In genomic region chr10:13376771-13377170, GRCh38 we compare ENCODE assay signal across 18 cellular contexts. TPM values are rescaled to one million over a fixed set of nuclear protein-coding genes. Genes with fewer than 3 reads are reported as not detected.
DNase-seq lines count a peak whose midpoint lies in the region; ATAC-seq and TF ChIP-seq lines count a peak whose summit lies in the region.
"Had no signal": no experiment of that assay in that cellular context is flagged by ENCODE, and none has a peak within 500 bp of the region (broad histone marks: within the 10 kb centered on the region; RNA-seq: fewer than 3 reads in every experiment).

No MANE protein-coding gene starts in this region.

- no peaks in the 10 kb centered on the region for H3K9me2 ChIP-seq in hepatocyte (replicated peaks; ENCODE audit: insufficient read depth)

- no peak overlapping the region for H4K5ac ChIP-seq in IMR-90 (ENCODE audit: low read depth, low read length)

- intact Hi-C loops in IMR-90 (cut with micrococcal nuclease) = no loop called here

- H2AK5ac ChIP-seq in IMR-90 (ENCODE audit: low read depth, low read length) (no peak overlapping the region), trophoblast cell (ENCODE audit: low read length) (no peak overlapping the region)

- no peak overlapping the region for H3K14ac ChIP-seq in IMR-90 (replicated peaks; ENCODE audit: low read depth, low read length)
- H3K14ac ChIP-seq in trophoblast cell (ENCODE audit: low read length) = no peak overlapping the region

- H3K4me2 ChIP-seq in IMR-90 (ENCODE audit: low read depth, low read length) (no peak overlapping the region), hepatocyte (peak overlapping the region; percentile 25), trophoblast cell (ENCODE audit: low read length) (no peak overlapping the region)

- H4K8ac ChIP-seq in IMR-90 (ENCODE audit: low read depth in 2 of 2, low read length in 2 of 2) (no peak overlapping the region), trophoblast cell (ENCODE audit: low read depth, low read length) (no peak overlapping the region)

- H3K79me2 ChIP-seq in hepatocyte = no peaks in the 10 kb centered on the region
- no peaks in the 10 kb centered on the region for H3K79me2 ChIP-seq in trophoblast cell (ENCODE audit: control insufficient read depth, insufficient read depth, low read length, poor library complexity)

- H3K56ac ChIP-seq in IMR-90 (ENCODE audit: extremely low read depth, insufficient read depth, low read length) = no peak overlapping the region

- H4K91ac ChIP-seq in IMR-90 (ENCODE audit: insufficient read depth, low read depth, low read length) = no peak overlapping the region
- H4K91ac ChIP-seq in trophoblast cell (ENCODE audit: low read depth, low read length) = no peak overlapping the region

- in situ Hi-C loops in IMR-90 (cut with MboI; ENCODE audit: low sequenced_read_pairs) = loop anchor here (10.0 kb wide), 2 partner anchors 158 to 398 kb away; no protein-coding TSS in a partner anchor

- no peaks in the 10 kb centered on the region for H3K9me1 ChIP-seq in IMR-90 (ENCODE audit: insufficient read depth, low read length)

- BruUV-seq in IMR-90 (replicated peaks; lab: Mats Ljungman, UMichigan) = no TSS peak

- H2BK120ac ChIP-seq in IMR-90 (ENCODE audit: low read depth, low read length) (no peak overlapping the region), trophoblast cell (ENCODE audit: insufficient read depth, low read length, poor library complexity) (no peak overlapping the region)

- WGBS in IMR-90 (ENCODE audit: extremely low coverage in 2 of 2, insufficient read length in 1 of 2), 2 experiments = 92% methylated on average over 2 of the region's 6 CpGs; no CpG with 5 or more reads in 1 of the 2 experiments
- 46% methylated on average over 6 of the region's 6 CpGs for WGBS in hepatocyte (ENCODE audit: low lambda C conversion rate, missing lambda C conversion rate)
- WGBS in trophoblast cell (ENCODE audit: extremely low coverage, insufficient coverage, insufficient read length) = no CpG with 5 or more reads among the region's 6 CpGs

- H3K4ac ChIP-seq in IMR-90 (ENCODE audit: low read depth, low read length) = no peak overlapping the region
- H3K4ac ChIP-seq in trophoblast cell (ENCODE audit: low read depth, low read length) = no peak overlapping the region

- H3K9ac ChIP-seq in IMR-90 (ENCODE audit: low read depth, low read length) = no peak overlapping the region
- H3K9ac ChIP-seq in trophoblast cell (ENCODE audit: low read length) = no peak overlapping the region

- no peak for TF ChIP-seq RAD21 in IMR-90 (IDR thresholded peaks at IDR 0.05; ENCODE audit: low read length)

- CTCF ChIA-PET in IMR-90 (lab: Yijun Ruan, JAX) = no interaction called here

- no peak overlapping the region for H2AK9ac ChIP-seq in IMR-90 (replicated peaks; ENCODE audit: low read depth, low read length, poor library complexity)

- H2BK15ac ChIP-seq in IMR-90 (ENCODE audit: low read depth, low read length) = no peak overlapping the region

- no peak overlapping the region for H2BK20ac ChIP-seq in IMR-90 (ENCODE audit: low read depth, low read length)

- POLR2A ChIA-PET in IMR-90 (lab: Charles Lee; ENCODE audit: unreplicated experiment) = no interaction called here

- no peaks in the 10 kb centered on the region for H3K9me3 ChIP-seq in IMR-90 (ENCODE audit: control insufficient read depth, insufficient read depth, low read length)
- H3K9me3 ChIP-seq in hepatocyte (ENCODE audit: low read depth) = no peaks in the 10 kb centered on the region
- no peaks in the 10 kb centered on the region for H3K9me3 ChIP-seq in trophoblast cell (ENCODE audit: insufficient read depth, low read depth, low read length)

- no peak overlapping the region for H4K12ac ChIP-seq in trophoblast cell (ENCODE audit: low read depth, low read length)

- H3K23ac ChIP-seq in IMR-90 (ENCODE audit: low read depth, low read length) (no peak overlapping the region), trophoblast cell (ENCODE audit: low read length) (no peak overlapping the region)

- H3K4me1 ChIP-seq in IMR-90 (ENCODE audit: control insufficient read depth, insufficient read depth, low read length) (no peaks in the 10 kb centered on the region), hepatocyte (ENCODE audit: insufficient read depth) (no peaks in the 10 kb centered on the region), trophoblast cell (ENCODE audit: control insufficient read depth in 1 of 2, insufficient read depth in 2 of 2, low read length in 2 of 2) (no peaks in the 10 kb centered on the region)

- TF ChIP-seq CTCF in IMR-90 (conservative IDR thresholded peaks at IDR 0.05; ENCODE audit: low read depth, low read length) (no peak), hepatocyte (IDR thresholded peaks at IDR 0.05; ENCODE audit: poor library complexity) (no peak)

- no peaks in the 10 kb centered on the region for H4K20me1 ChIP-seq in IMR-90 (ENCODE audit: insufficient read depth, low read length)
- H4K20me1 ChIP-seq in hepatocyte (ENCODE audit: insufficient read depth, poor library complexity, severe bottlenecking) = no peaks in the 10 kb centered on the region

- H3K36me3 ChIP-seq in IMR-90 (ENCODE audit: control insufficient read depth, insufficient read depth, low read length) = no peaks in the 10 kb centered on the region
- no peaks in the 10 kb centered on the region for H3K36me3 ChIP-seq in hepatocyte (replicated peaks; ENCODE audit: insufficient read depth, low read depth)
- H3K36me3 ChIP-seq in trophoblast cell (ENCODE audit: control insufficient read depth in 1 of 2, insufficient read depth in 2 of 2, low read length in 2 of 2) = no peaks in the 10 kb centered on the region

- H3K27me3 ChIP-seq in IMR-90 (ENCODE audit: control insufficient read depth, insufficient read depth, low read length) = peaks cover 13% of the 10 kb centered on the region
- H3K27me3 ChIP-seq in hepatocyte = no peaks in the 10 kb centered on the region
- no peaks in the 10 kb centered on the region for H3K27me3 ChIP-seq in trophoblast cell (ENCODE audit: insufficient read depth, low read length)

- dilution Hi-C loops in IMR-90 (cut with HindIII; ENCODE audit: low sequenced_read_pairs, unreplicated experiment) = no loop called here

- ATAC-seq in IMR-90 (ENCODE audit: low read depth) = no peak
- ATAC-seq in HG02870 (IDR thresholded peaks at IDR 0.05; ENCODE audit: unreplicated experiment) = no peak

- TF ChIP-seq POLR2A in IMR-90 (IDR thresholded peaks at IDR 0.05; ENCODE audit: low read depth, low read length) = no peak

- H3K18ac ChIP-seq in IMR-90 (ENCODE audit: low read depth, low read length) (no peak overlapping the region), trophoblast cell (ENCODE audit: low read length) (no peak overlapping the region)

- H2BK12ac ChIP-seq in trophoblast cell (ENCODE audit: low read length) = no peak overlapping the region

- H3K27ac ChIP-seq in IMR-90 (ENCODE audit: insufficient read depth, low read length) = no peak overlapping the region
- H3K27ac ChIP-seq in hepatocyte = no peak overlapping the region
- no peak overlapping the region for H3K27ac ChIP-seq in trophoblast cell (ENCODE audit: low read depth, low read length)

- no peak overlapping the region for H2AFZ ChIP-seq in IMR-90 (replicated peaks; ENCODE audit: low read length, poor library complexity)
- H2AFZ ChIP-seq in hepatocyte = no peak overlapping the region
- H2AFZ ChIP-seq in trophoblast cell (ENCODE audit: insufficient read depth, low read length, poor library complexity) = no peak overlapping the region

- H3K4me3 ChIP-seq in IMR-90 (ENCODE audit: insufficient read depth, low read depth, low read length) = no peak overlapping the region
- no peak overlapping the region for H3K4me3 ChIP-seq in hepatocyte
- H3K4me3 ChIP-seq in trophoblast cell (ENCODE audit: low read depth, low read length) = no peak overlapping the region

- H2BK5ac ChIP-seq in IMR-90 (ENCODE audit: low read depth, low read length, poor library complexity, severe bottlenecking) = no peak overlapping the region
- no peak overlapping the region for H2BK5ac ChIP-seq in trophoblast cell (ENCODE audit: low read depth, low read length, poor library complexity)

- DNase-seq in NCI-H2171 (lab: John Stamatoyannopoulos, UW) (peak; percentile 66), NCI-H2171 treated with DMSO at 0.1 percent for 48 hours (lab: John Stamatoyannopoulos, UW) (no peak), IMR-90 (no peak), hepatocyte (ENCODE audit: low spot score) (no peak), trophoblast cell (peak; percentile 48 to 92), NCI-H446 (lab: John Stamatoyannopoulos, UW) (no peak), GDM1 (lab: John Stamatoyannopoulos, UW) (no peak)
- DNase-seq: 8988T; C1 segment of cervical spinal cord; CD4-positive, alpha-beta memory T cell; COR-L47; DMS79; EL; GF-D8; GOT3; H7; HCEC 1CT had no signal

- H3K79me1 ChIP-seq in IMR-90 (ENCODE audit: low read depth in 1 of 2, low read length in 2 of 2) = no peaks in the 10 kb centered on the region
- H3K79me1 ChIP-seq in trophoblast cell (ENCODE audit: low read length) = no peaks in the 10 kb centered on the region

TF ChIP-seq in IMR-90, 13 proteins besides CTCF, POLR2A, EP300 and RAD21:
- TF ChIP-seq MAFK (IDR thresholded peaks at IDR 0.05; ENCODE audit: low read depth, low read length) (peak; percentile 44), USF2 (IDR thresholded peaks at IDR 0.05; ENCODE audit: low read depth, low read length) (no peak)

RNA-seq across cellular contexts. Expression of gene SEPHS1, which starts 28.7 kb away (rescaled TPM):
- 46.9 and 69.4 TPM in 2 replicates for total RNA-seq in IMR-90 (2012; rRNA removed)
- polyA plus RNA-seq in IMR-90 (2012; rRNA removed) = 39.4 and 40.4 TPM in 2 replicates
- polyA plus RNA-seq in IMR-90 (2012; cell fraction: cytosol; rRNA removed) = 20.6 and 23.6 TPM in 2 replicates
- polyA plus RNA-seq in IMR-90 (2012; cell fraction: nucleus; rRNA removed; ENCODE audit: low replicate concordance) = 15.7 and 39.4 TPM in 2 replicates
- 48.5 and 52.8 TPM in 2 replicates for total RNA-seq in hepatocyte
- polyA plus RNA-seq in hepatocyte = 41.5 and 45.9 TPM in 2 replicates
- polyA plus RNA-seq in trophoblast cell (2013) = 44.4 and 44.6 TPM in 2 replicates

Comparison
In these comparisons a context has a peak if more than half of its experiments do, and no peak if none do; other contexts are left out.
1. DNase-seq: peak in NCI-H2171 (single experiment) and trophoblast cell (2 of 2); none in NCI-H2171 treated with DMSO at 0.1 percent for 48 hours (single experiment), IMR-90 (single experiment), hepatocyte (single experiment), NCI-H446 (0 of 2) and GDM1 (single experiment).